1 cellular context compared by ENCODE assay signal in the genomic region with DNA sequence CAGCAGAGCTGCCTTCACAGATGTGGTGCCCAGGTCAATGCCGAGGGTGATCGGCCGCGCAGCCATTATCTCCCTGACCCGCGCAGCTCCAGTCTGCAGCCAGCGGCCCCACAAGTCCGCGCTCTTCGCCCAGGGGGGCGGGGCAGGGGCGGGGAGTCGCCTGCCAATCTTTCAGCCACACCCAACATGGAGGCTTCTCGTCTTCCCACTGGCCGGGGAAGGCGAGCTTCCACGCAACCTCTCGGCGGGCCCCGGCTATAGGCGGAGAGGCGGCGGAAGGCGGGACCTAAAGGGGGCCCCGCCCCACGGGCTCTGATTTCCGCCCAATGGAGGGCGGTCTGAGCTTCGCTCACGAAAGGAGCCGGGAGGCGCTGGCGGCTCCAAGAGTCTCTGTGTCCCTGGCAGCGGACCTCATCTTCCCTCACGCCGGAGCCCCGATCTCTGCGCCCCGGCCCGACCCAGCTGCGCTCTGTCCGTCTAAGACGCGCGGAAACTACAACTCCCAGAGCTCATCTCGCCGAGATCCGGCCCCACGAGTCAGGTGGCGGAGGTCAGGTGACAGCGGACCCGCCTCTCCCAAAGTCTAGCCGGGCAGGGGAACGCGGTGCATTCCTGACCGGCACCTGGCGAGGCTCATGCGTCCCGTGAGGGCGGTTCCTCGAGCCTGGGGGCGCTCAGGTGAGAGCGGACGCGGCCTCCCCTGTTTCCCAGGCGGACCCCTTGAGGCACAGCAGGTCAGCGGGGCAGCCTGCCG.
A peak's percentile ranks its signal among the peaks of the same experiment; 100 is the strongest.
TF ChIP-seq lines count a peak whose summit lies in the region.

Gene CTNS (plus strand): TSS at position 607 of the 754 bp plus-strand sequence. CDS start 3,447 bp downstream, outside the sequence.
A gene with protein sequence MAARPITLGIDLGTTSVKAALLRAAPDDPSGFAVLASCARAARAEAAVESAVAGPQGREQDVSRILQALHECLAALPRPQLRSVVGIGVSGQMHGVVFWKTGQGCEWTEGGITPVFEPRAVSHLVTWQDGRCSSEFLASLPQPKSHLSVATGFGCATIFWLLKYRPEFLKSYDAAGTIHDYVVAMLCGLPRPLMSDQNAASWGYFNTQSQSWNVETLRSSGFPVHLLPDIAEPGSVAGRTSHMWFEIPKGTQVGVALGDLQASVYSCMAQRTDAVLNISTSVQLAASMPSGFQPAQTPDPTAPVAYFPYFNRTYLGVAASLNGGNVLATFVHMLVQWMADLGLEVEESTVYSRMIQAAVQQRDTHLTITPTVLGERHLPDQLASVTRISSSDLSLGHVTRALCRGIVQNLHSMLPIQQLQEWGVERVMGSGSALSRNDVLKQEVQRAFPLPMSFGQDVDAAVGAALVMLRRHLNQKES (minus strand): TSS at position 97 of the 754 bp plus-strand sequence. CDS start 31 bp downstream, at position 66.

TF ChIP-seq in HepG2, 621 proteins besides CTCF, POLR2A, EP300 and RAD21 (continued from another document and continues in another):
- TF ChIP-seq, protein P1, sequence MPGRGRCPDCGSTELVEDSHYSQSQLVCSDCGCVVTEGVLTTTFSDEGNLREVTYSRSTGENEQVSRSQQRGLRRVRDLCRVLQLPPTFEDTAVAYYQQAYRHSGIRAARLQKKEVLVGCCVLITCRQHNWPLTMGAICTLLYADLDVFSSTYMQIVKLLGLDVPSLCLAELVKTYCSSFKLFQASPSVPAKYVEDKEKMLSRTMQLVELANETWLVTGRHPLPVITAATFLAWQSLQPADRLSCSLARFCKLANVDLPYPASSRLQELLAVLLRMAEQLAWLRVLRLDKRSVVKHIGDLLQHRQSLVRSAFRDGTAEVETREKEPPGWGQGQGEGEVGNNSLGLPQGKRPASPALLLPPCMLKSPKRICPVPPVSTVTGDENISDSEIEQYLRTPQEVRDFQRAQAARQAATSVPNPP (CRISPR knock-in tag; IDR thresholded peaks at IDR 0.05) = no peak
- TF ChIP-seq ZNF136 (CRISPR knock-in tag; IDR thresholded peaks at IDR 0.05; ENCODE audit: low read depth) = 0 out of 2 replicates have a peak, but pooled peaks have one; percentile 21
- TF ChIP-seq ISX (CRISPR knock-in tag; conservative IDR thresholded peaks at IDR 0.05) = no peak
- peak; percentile 26; the same call in 1 of the 2 replicates for TF ChIP-seq ZNF670 (CRISPR knock-in tag; IDR thresholded peaks at IDR 0.05; ENCODE audit: borderline replicate concordance)
- TF ChIP-seq RBFOX2 (IDR thresholded peaks at IDR 0.05; ENCODE audit: low read depth, low read length) = peak; percentile 89
- TF ChIP-seq ZNF264 (CRISPR knock-in tag; IDR thresholded peaks at IDR 0.05) = 0 out of 2 replicates have a peak, but pooled peaks have one; percentile 39
- TF ChIP-seq SALL2 (CRISPR knock-in tag; IDR thresholded peaks at IDR 0.05) = peak; percentile 62; the same call in 1 of the 2 replicates
- TF ChIP-seq, protein P2, sequence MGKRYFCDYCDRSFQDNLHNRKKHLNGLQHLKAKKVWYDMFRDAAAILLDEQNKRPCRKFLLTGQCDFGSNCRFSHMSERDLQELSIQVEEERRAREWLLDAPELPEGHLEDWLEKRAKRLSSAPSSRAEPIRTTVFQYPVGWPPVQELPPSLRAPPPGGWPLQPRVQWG (CRISPR knock-in tag; IDR thresholded peaks at IDR 0.05; ENCODE audit: borderline replicate concordance, low read depth) = no peak
- peak; percentile 97 for TF ChIP-seq SP4 (CRISPR knock-in tag; IDR thresholded peaks at IDR 0.05)
- TF ChIP-seq MAF1 (CRISPR knock-in tag; IDR thresholded peaks at IDR 0.05; ENCODE audit: borderline replicate concordance) = 0 out of 2 replicates have a peak, but pooled peaks have one; percentile 56
- TF ChIP-seq CHD2 (IDR thresholded peaks at IDR 0.05; ENCODE audit: low read depth, low read length) = no peak
- TF ChIP-seq ZNF83 (CRISPR knock-in tag; IDR thresholded peaks at IDR 0.05; ENCODE audit: borderline replicate concordance) = peak; percentile 83
- no peak for TF ChIP-seq HNRNPK (IDR thresholded peaks at IDR 0.05; ENCODE audit: low read depth, low read length, poor library complexity, severe bottlenecking)
- no peak for TF ChIP-seq ZNF644 (CRISPR knock-in tag; IDR thresholded peaks at IDR 0.05; ENCODE audit: low read depth)
- TF ChIP-seq HDAC6 (IDR thresholded peaks at IDR 0.05; ENCODE audit: low read depth, low read length) = no peak
- TF ChIP-seq KLF12 (CRISPR knock-in tag; IDR thresholded peaks at IDR 0.05; ENCODE audit: borderline replicate concordance) = peak; percentile 51; the same call in 1 of the 2 replicates
- peak; percentile 33; the same call in 1 of the 2 replicates for TF ChIP-seq ZNF280D (CRISPR knock-in tag; IDR thresholded peaks at IDR 0.05)
- peak; percentile 68; the same call in 1 of the 2 replicates for TF ChIP-seq ZNF567 (CRISPR knock-in tag; IDR thresholded peaks at IDR 0.05; ENCODE audit: borderline replicate concordance)
- no peak for TF ChIP-seq ZNF512 (CRISPR knock-in tag; IDR thresholded peaks at IDR 0.05)
- peak; percentile 86 for TF ChIP-seq ZNF776 (CRISPR knock-in tag; IDR thresholded peaks at IDR 0.05)
- TF ChIP-seq, protein P3, sequence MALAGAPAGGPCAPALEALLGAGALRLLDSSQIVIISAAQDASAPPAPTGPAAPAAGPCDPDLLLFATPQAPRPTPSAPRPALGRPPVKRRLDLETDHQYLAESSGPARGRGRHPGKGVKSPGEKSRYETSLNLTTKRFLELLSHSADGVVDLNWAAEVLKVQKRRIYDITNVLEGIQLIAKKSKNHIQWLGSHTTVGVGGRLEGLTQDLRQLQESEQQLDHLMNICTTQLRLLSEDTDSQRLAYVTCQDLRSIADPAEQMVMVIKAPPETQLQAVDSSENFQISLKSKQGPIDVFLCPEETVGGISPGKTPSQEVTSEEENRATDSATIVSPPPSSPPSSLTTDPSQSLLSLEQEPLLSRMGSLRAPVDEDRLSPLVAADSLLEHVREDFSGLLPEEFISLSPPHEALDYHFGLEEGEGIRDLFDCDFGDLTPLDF (CRISPR knock-in tag; IDR thresholded peaks at IDR 0.05) = no peak; the same call in 1 of the 2 replicates
- TF ChIP-seq POLR2G (IDR thresholded peaks at IDR 0.05; ENCODE audit: low read depth, low read length) = peak; percentile 87
- no peak for TF ChIP-seq ZNF326 (CRISPR knock-in tag; IDR thresholded peaks at IDR 0.05; ENCODE audit: borderline replicate concordance)
- peak; percentile 34; the same call in 1 of the 2 replicates for TF ChIP-seq EED (CRISPR knock-in tag; IDR thresholded peaks at IDR 0.05)
- peak; percentile 64; the same call in 1 of the 2 replicates for TF ChIP-seq SIN3B (IDR thresholded peaks at IDR 0.05; ENCODE audit: low read length)
- TF ChIP-seq SNAPC2 (CRISPR knock-in tag; IDR thresholded peaks at IDR 0.05) = no peak
- TF ChIP-seq ATF1 (CRISPR knock-in tag; IDR thresholded peaks at IDR 0.05) = peak; percentile 53
- peak; percentile 53 for TF ChIP-seq ZNF451 (CRISPR knock-in tag; IDR thresholded peaks at IDR 0.05)
- peak; percentile 89; the same call in 1 of the 2 replicates for TF ChIP-seq ZNF253 (CRISPR knock-in tag; IDR thresholded peaks at IDR 0.05; ENCODE audit: borderline replicate concordance)
- 0 out of 2 replicates have a peak, but pooled peaks have one; percentile 9 for TF ChIP-seq CEBPG (CRISPR knock-in tag; IDR thresholded peaks at IDR 0.05)
- peak; percentile 74 for TF ChIP-seq ETV5 (CRISPR knock-in tag; IDR thresholded peaks at IDR 0.05; ENCODE audit: borderline replicate concordance)
- TF ChIP-seq ZBTB44 (CRISPR knock-in tag; IDR thresholded peaks at IDR 0.05) = 0 out of 2 replicates have a peak, but pooled peaks have one; percentile 17
- TF ChIP-seq ZNF142 (CRISPR knock-in tag; IDR thresholded peaks at IDR 0.05) = 0 out of 2 replicates have a peak, but pooled peaks have one; percentile 42
- TF ChIP-seq RAD51 (IDR thresholded peaks at IDR 0.05; ENCODE audit: borderline replicate concordance) = peak; percentile 97
- TF ChIP-seq THAP11 (CRISPR knock-in tag; IDR thresholded peaks at IDR 0.05) = peak; percentile 100
- TF ChIP-seq ARID2 (CRISPR knock-in tag; IDR thresholded peaks at IDR 0.05; ENCODE audit: borderline replicate concordance) = peak; percentile 68; the same call in 1 of the 2 replicates
- TF ChIP-seq ZNF367 (CRISPR knock-in tag; IDR thresholded peaks at IDR 0.05; ENCODE audit: borderline replicate concordance) = 0 out of 2 replicates have a peak, but pooled peaks have one; percentile 66
- no peak for TF ChIP-seq ZNF547 (CRISPR knock-in tag; IDR thresholded peaks at IDR 0.05)
- 0 out of 2 replicates have a peak, but pooled peaks have one; percentile 33 for TF ChIP-seq HOXA5 (CRISPR knock-in tag; IDR thresholded peaks at IDR 0.05)
- TF ChIP-seq ARHGAP35 (CRISPR knock-in tag; IDR thresholded peaks at IDR 0.05; ENCODE audit: borderline replicate concordance) = peak; percentile 72
